ENCODE assay signal across 8 cellular contexts in the genomic region with DNA sequence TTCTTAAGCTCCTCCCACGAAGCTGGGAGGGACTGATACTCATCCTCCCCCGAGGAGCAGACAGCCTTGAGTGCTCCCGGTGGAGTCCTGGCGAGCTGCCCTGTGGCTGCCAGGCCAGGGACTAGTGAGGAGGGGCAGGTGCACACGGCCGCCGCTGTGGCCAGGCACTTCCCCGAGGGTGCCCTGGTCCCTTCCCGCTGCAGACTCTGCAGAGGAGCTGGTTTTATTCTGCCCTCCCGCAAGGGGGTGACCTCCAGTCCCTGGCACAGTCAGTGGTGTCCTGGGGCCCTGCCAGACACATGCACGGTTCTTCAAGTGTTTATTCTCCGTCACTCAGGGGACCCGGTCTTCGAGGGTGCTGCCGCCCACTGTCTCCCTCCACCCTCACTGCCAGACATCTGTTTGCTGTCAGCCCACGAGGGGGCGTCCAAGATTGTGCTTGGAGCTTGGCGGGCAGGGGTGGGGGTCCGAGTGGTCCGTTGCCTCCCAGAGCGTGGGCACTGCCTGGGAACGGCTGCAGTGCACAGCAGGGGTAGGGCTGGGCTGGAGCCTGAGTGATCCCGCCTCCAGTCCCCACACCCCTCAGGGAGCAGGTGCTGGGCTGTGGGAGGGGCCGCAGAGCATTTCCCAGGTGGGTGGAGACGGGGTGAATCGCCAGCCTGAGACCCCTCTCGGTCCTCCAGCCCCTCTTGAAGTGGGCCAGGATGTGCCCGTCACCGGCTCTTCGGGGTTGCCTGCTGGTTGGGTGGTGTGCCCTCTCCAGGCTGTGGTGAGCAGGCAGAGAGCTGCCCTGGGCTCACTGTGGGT. TPM values are rescaled to one million over a fixed set of nuclear protein-coding genes. Genes with fewer than 3 reads are reported as not detected.
DNase-seq lines count a peak whose midpoint lies in the region; ATAC-seq and TF ChIP-seq lines count a peak whose summit lies in the region.

No MANE protein-coding gene starts in this region.

- 19% methylated on average over 28 of the region's 30 CpGs for WGBS in hepatocyte (ENCODE audit: low lambda C conversion rate, missing lambda C conversion rate)

- no peaks in the 10 kb centered on the region for H3K9me2 ChIP-seq in hepatocyte (replicated peaks; ENCODE audit: insufficient read depth)

- TF ChIP-seq CTCF in HFF-Myc (IDR thresholded peaks at IDR 0.05; ENCODE audit: low read depth, low read length, missing control alignments) (peak; percentile 55), hepatocyte (IDR thresholded peaks at IDR 0.05; ENCODE audit: poor library complexity) (peak; percentile 75)

- no peaks in the 10 kb centered on the region for H3K36me3 ChIP-seq in hepatocyte (replicated peaks; ENCODE audit: insufficient read depth, low read depth)

- peak; percentile 35 for DNase-seq in CD1c-positive myeloid dendritic cell (ENCODE audit: extremely low spot score)
- no peak for DNase-seq in HFF-Myc (ENCODE audit: extremely low read depth, low read depth)
- peak; percentile 45 for DNase-seq in NCI-H774 (lab: John Stamatoyannopoulos, UW)
- peak; percentile 33 for DNase-seq in activated T-helper 2 cell treated with anti-CD3 and anti-CD28 coated beads, Interferon-gamma antibody, Interleukin-2, Interleukin-4, amounts not matched to agents 10 μg/mL and 5 μg/mL and 100 μg/mL, durations not matched to agents 14 hours and 24 hours and 36 hours (ENCODE audit: low spot score)
- DNase-seq in hepatocyte (ENCODE audit: low spot score), result peak; percentile 74
- no peak for DNase-seq in occipital lobe (lab: John Stamatoyannopoulos, UW)

- H3K79me2 ChIP-seq in hepatocyte, result peaks cover 16% of the 10 kb centered on the region

- H3K4me3 Mint-ChIP-seq in activated T-helper 2 cell treated with anti-CD3 and anti-CD28 coated beads, Interferon-gamma antibody, Interleukin-2, Interleukin-4, amounts not matched to agents 10 μg/mL and 5 μg/mL and 100 μg/mL, durations not matched to agents 14 hours and 24 hours and 36 hours (ENCODE audit: low read depth), result no peak overlapping the region
- H3K4me3 Mint-ChIP-seq in stimulated activated memory B cell treated with anti-CD40 and anti-IgM and Interleukin-4, amounts not matched to agents 10 μg/mL and 1 μg/mL and 100 μg/mL, for 72 hours, result no peak overlapping the region

- no peaks in the 10 kb centered on the region for H3K9me3 ChIP-seq in hepatocyte (ENCODE audit: low read depth)

- H3K36me3 Mint-ChIP-seq in activated T-helper 2 cell treated with anti-CD3 and anti-CD28 coated beads, Interferon-gamma antibody, Interleukin-2, Interleukin-4, amounts not matched to agents 10 μg/mL and 5 μg/mL and 100 μg/mL, durations not matched to agents 14 hours and 24 hours and 36 hours (ENCODE audit: low read depth), result peaks cover 2% of the 10 kb centered on the region
- H3K36me3 Mint-ChIP-seq in stimulated activated memory B cell treated with anti-CD40 and anti-IgM and Interleukin-4, amounts not matched to agents 10 μg/mL and 1 μg/mL and 100 μg/mL, for 72 hours, result no peaks in the 10 kb centered on the region

- H3K27ac Mint-ChIP-seq in activated T-helper 2 cell treated with anti-CD3 and anti-CD28 coated beads, Interferon-gamma antibody, Interleukin-2, Interleukin-4, amounts not matched to agents 10 μg/mL and 5 μg/mL and 100 μg/mL, durations not matched to agents 14 hours and 24 hours and 36 hours, result no peak overlapping the region
- peak overlapping the region; percentile 43 for H3K27ac Mint-ChIP-seq in stimulated activated memory B cell treated with anti-CD40 and anti-IgM and Interleukin-4, amounts not matched to agents 10 μg/mL and 1 μg/mL and 100 μg/mL, for 72 hours

- H3K4me3 ChIP-seq in HFF-Myc (replicated peaks; ENCODE audit: low read depth, low read length), result no peak overlapping the region
- H3K4me3 ChIP-seq in hepatocyte, result no peak overlapping the region

- peak overlapping the region; percentile 16 for H3K27ac ChIP-seq in hepatocyte

- H3K4me1 ChIP-seq in hepatocyte (ENCODE audit: insufficient read depth), result peaks cover 39% of the 10 kb centered on the region

- intact Hi-C loops in activated T-helper 2 cell treated with anti-CD3 and anti-CD28 coated beads, Interferon-gamma antibody, Interleukin-2, Interleukin-4, amounts not matched to agents 10 μg/mL and 5 μg/mL and 100 μg/mL, durations not matched to agents 14 hours and 24 hours and 36 hours (cut with micrococcal nuclease), result loop anchor here (5.0 to 10.0 kb wide), 2 partner anchors 205 to 382 kb away; no protein-coding TSS in a partner anchor

- peaks cover 15% of the 10 kb centered on the region for H3K4me1 Mint-ChIP-seq in activated T-helper 2 cell treated with anti-CD3 and anti-CD28 coated beads, Interferon-gamma antibody, Interleukin-2, Interleukin-4, amounts not matched to agents 10 μg/mL and 5 μg/mL and 100 μg/mL, durations not matched to agents 14 hours and 24 hours and 36 hours (ENCODE audit: low read depth)
- H3K4me1 Mint-ChIP-seq in stimulated activated memory B cell treated with anti-CD40 and anti-IgM and Interleukin-4, amounts not matched to agents 10 μg/mL and 1 μg/mL and 100 μg/mL, for 72 hours, result peaks cover 41% of the 10 kb centered on the region

- no peaks in the 10 kb centered on the region for H4K20me1 ChIP-seq in hepatocyte (ENCODE audit: insufficient read depth, poor library complexity, severe bottlenecking)

- no peaks in the 10 kb centered on the region for H3K27me3 Mint-ChIP-seq in activated T-helper 2 cell treated with anti-CD3 and anti-CD28 coated beads, Interferon-gamma antibody, Interleukin-2, Interleukin-4, amounts not matched to agents 10 μg/mL and 5 μg/mL and 100 μg/mL, durations not matched to agents 14 hours and 24 hours and 36 hours (ENCODE audit: low read depth)
- H3K27me3 Mint-ChIP-seq in stimulated activated memory B cell treated with anti-CD40 and anti-IgM and Interleukin-4, amounts not matched to agents 10 μg/mL and 1 μg/mL and 100 μg/mL, for 72 hours, result peaks cover 8% of the 10 kb centered on the region

- no peak for ATAC-seq in stimulated activated memory B cell treated with anti-CD40 and anti-IgM and Interleukin-4, amounts not matched to agents 10 μg/mL and 1 μg/mL and 100 μg/mL, for 72 hours
- no peak for ATAC-seq in GM21529 (IDR thresholded peaks at IDR 0.05; ENCODE audit: unreplicated experiment)

- no peaks in the 10 kb centered on the region for H3K27me3 ChIP-seq in hepatocyte

- H3K9me3 Mint-ChIP-seq in activated T-helper 2 cell treated with anti-CD3 and anti-CD28 coated beads, Interferon-gamma antibody, Interleukin-2, Interleukin-4, amounts not matched to agents 10 μg/mL and 5 μg/mL and 100 μg/mL, durations not matched to agents 14 hours and 24 hours and 36 hours, result no peaks in the 10 kb centered on the region
- no peaks in the 10 kb centered on the region for H3K9me3 Mint-ChIP-seq in stimulated activated memory B cell treated with anti-CD40 and anti-IgM and Interleukin-4, amounts not matched to agents 10 μg/mL and 1 μg/mL and 100 μg/mL, for 72 hours

- H2AFZ ChIP-seq in hepatocyte, result no peak overlapping the region

- H3K4me2 ChIP-seq in hepatocyte, result peak overlapping the region; percentile 59

RNA-seq across cellular contexts. Expression of a gene that starts 3.1 kb away (rescaled TPM):
- 12.5 and 12.6 TPM in 2 replicates for total RNA-seq in activated T-helper 2 cell treated with anti-CD3 and anti-CD28 coated beads, Interferon-gamma antibody, Interleukin-2, Interleukin-4, amounts not matched to agents 10 μg/mL and 5 μg/mL and 100 μg/mL, durations not matched to agents 14 hours and 24 hours and 36 hours
- 8.6 and 12.0 TPM in 2 replicates for total RNA-seq in hepatocyte
- 17.7 and 19.1 TPM in 2 replicates for polyA plus RNA-seq in hepatocyte
- total RNA-seq in occipital lobe, result 2.3 TPM

RNA-seq across cellular contexts. Expression of a gene that starts 17.2 kb away (rescaled TPM):
- not detected in 2 replicates for total RNA-seq in activated T-helper 2 cell treated with anti-CD3 and anti-CD28 coated beads, Interferon-gamma antibody, Interleukin-2, Interleukin-4, amounts not matched to agents 10 μg/mL and 5 μg/mL and 100 μg/mL, durations not matched to agents 14 hours and 24 hours and 36 hours
- total RNA-seq in hepatocyte, result 4.1 and 5.7 TPM in 2 replicates
- polyA plus RNA-seq in hepatocyte, result 6.4 and 6.9 TPM in 2 replicates
- total RNA-seq in occipital lobe, result not detected

RNA-seq across cellular contexts. Expression of a gene that starts 23.2 kb away (rescaled TPM):
- 2,020 and 2,085 TPM in 2 replicates for total RNA-seq in activated T-helper 2 cell treated with anti-CD3 and anti-CD28 coated beads, Interferon-gamma antibody, Interleukin-2, Interleukin-4, amounts not matched to agents 10 μg/mL and 5 μg/mL and 100 μg/mL, durations not matched to agents 14 hours and 24 hours and 36 hours
- total RNA-seq in hepatocyte (1,754 and 2,772 TPM in 2 replicates), occipital lobe (715 TPM)
- polyA plus RNA-seq in hepatocyte, result 444 and 460 TPM in 2 replicates

RNA-seq across cellular contexts. Expression of a gene that starts 43.0 kb away (rescaled TPM):
- 3.1 and 3.9 TPM in 2 replicates for total RNA-seq in activated T-helper 2 cell treated with anti-CD3 and anti-CD28 coated beads, Interferon-gamma antibody, Interleukin-2, Interleukin-4, amounts not matched to agents 10 μg/mL and 5 μg/mL and 100 μg/mL, durations not matched to agents 14 hours and 24 hours and 36 hours
- total RNA-seq in hepatocyte (44.6 and 71.3 TPM in 2 replicates), occipital lobe (11.2 TPM)
- polyA plus RNA-seq in hepatocyte, result 252 and 313 TPM in 2 replicates

Comparison
In these comparisons a context has a peak if more than half of its experiments do, and no peak if none do; other contexts are left out.
1. DNase-seq: peak in CD1c-positive myeloid dendritic cell (single experiment), NCI-H774 (single experiment), activated T-helper 2 cell treated with anti-CD3 and anti-CD28 coated beads, Interferon-gamma antibody, Interleukin-2, Interleukin-4, amounts not matched to agents 10 μg/mL and 5 μg/mL and 100 μg/mL, durations not matched to agents 14 hours and 24 hours and 36 hours (single experiment) and hepatocyte (single experiment); none in HFF-Myc (single experiment) and occipital lobe (single experiment).